32 cellular contexts compared by ENCODE assay signal in the genomic region with DNA sequence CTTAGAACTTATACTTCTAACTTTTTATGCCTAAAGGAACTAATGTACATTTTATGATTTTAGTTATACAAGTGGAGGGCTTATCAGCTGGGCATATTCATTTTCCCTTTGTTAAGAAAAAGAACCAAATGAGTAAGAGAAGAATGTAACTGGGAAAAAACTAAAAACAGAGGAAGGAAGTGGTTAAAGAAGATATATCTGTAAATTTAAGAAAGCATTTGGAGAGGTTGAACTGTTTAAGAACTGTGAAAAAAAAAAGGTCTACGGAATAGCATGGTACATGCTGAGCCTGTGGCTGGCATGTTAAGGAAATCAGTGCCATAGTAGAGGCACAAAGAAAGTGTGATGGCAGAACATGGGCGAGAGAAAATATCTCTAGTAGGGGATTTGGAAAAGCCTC. TPM values are rescaled to one million over a fixed set of nuclear protein-coding genes. Genes with fewer than 3 reads are reported as not detected.
DNase-seq lines count a peak whose midpoint lies in the region; ATAC-seq and TF ChIP-seq lines count a peak whose summit lies in the region.
"Had no signal": no experiment of that assay in that cellular context is flagged by ENCODE, and none has a peak within 500 bp of the region (broad histone marks: within the 10 kb centered on the region; RNA-seq: fewer than 3 reads in every experiment).

No MANE protein-coding gene starts in this region.

- H3K36me3 ChIP-seq in CD4-positive, CD25-positive, alpha-beta regulatory T cell (ENCODE audit: control insufficient read depth, insufficient read depth, low read length) = no peaks in the 10 kb centered on the region
- H3K36me3 ChIP-seq in OCI-LY3 (replicated peaks; ENCODE audit: low read depth, low read length) = peaks cover 27% of the 10 kb centered on the region
- H3K36me3 ChIP-seq in mesendoderm (ENCODE audit: control insufficient read depth, insufficient read depth, low read length) = no peaks in the 10 kb centered on the region
- H3K36me3 ChIP-seq: BE2C, gastroesophageal sphincter, HAP-1, lower lobe of right lung, thyroid gland, vagina, WERI-Rb-1 had no signal

- H2BK5ac ChIP-seq in mesendoderm (ENCODE audit: low read length) = peak overlapping the region; percentile 51

- H3K9me3 ChIP-seq in CD4-positive, CD25-positive, alpha-beta regulatory T cell (ENCODE audit: control insufficient read depth in 2 of 2, low read length in 2 of 2) = no peaks in the 10 kb centered on the region
- no peaks in the 10 kb centered on the region for H3K9me3 ChIP-seq in OCI-LY3 (ENCODE audit: insufficient read depth, low read length)
- H3K9me3 ChIP-seq: BE2C, gastroesophageal sphincter, HAP-1, lower lobe of right lung, thyroid gland, vagina had no signal

- H3K79me2 ChIP-seq in OCI-LY3 (ENCODE audit: low read length) (peaks cover 98% of the 10 kb centered on the region), mesendoderm (ENCODE audit: control insufficient read depth, insufficient read depth, low read length) (peaks cover 12% of the 10 kb centered on the region)

- TF ChIP-seq CTCF in OCI-LY3 (IDR thresholded peaks at IDR 0.05; ENCODE audit: low read depth, low read length) = no peak

- DNase-seq in CD4-positive, CD25-positive, alpha-beta regulatory T cell = no peak
- no peak for DNase-seq in mesendoderm
- no peak for DNase-seq in T-cell
- no peak for DNase-seq in kidney tubule cell (ENCODE audit: low spot score)
- DNase-seq: ACHN; activated CD4-positive, alpha-beta T cell treated with anti-CD3 and anti-CD28 coated beads for 48 hours; activated effector memory CD4-positive, alpha-beta T cell treated with anti-CD3 and anti-CD28 coated beads, Interleukin-2, amount 50 U/mL, for 16 hours; activated naive CD8-positive, alpha-beta T cell treated with anti-CD3 and anti-CD28 coated beads for 36 hours; activated T-cell treated with anti-CD3 and anti-CD28 coated beads, Interleukin-2, amount 50 U/mL, for 1 hour; anterior cingulate cortex; BE2C; COR-L47; kidney glomerular epithelial cell; lower lobe of right lung; NCI-H446; NCI-H748 treated with DMSO at 0.1 percent for 48 hours; SHP77 treated with DMSO at 0.1 percent for 48 hours; stimulated activated naive CD4-positive, alpha-beta T cell treated with Interleukin-2 at 50 U/mL for 16 hours; SW 1271; T1000; thyroid gland; WERI-Rb-1 had no signal

- H3K9me3 Mint-ChIP-seq in CD4-positive, CD25-positive, alpha-beta regulatory T cell = no peaks in the 10 kb centered on the region
- no peaks in the 10 kb centered on the region for H3K9me3 Mint-ChIP-seq in T-cell
- H3K9me3 Mint-ChIP-seq: activated naive CD8-positive, alpha-beta T cell treated with anti-CD3 and anti-CD28 coated beads for 36 hours had no signal

- H4K8ac ChIP-seq in mesendoderm (ENCODE audit: low read depth, low read length) = peak overlapping the region; percentile 76

- peak overlapping the region; percentile 20 for H3K4ac ChIP-seq in mesendoderm (ENCODE audit: low read depth, low read length)

- H3K9ac ChIP-seq in OCI-LY3 (ENCODE audit: low read length) (peak overlapping the region; percentile 92), mesendoderm (ENCODE audit: low read length) (no peak overlapping the region)

- H3K18ac ChIP-seq in mesendoderm (ENCODE audit: low read length) = peak overlapping the region; percentile 31

- H3K4me2 ChIP-seq in OCI-LY3 (ENCODE audit: low read length) = peak overlapping the region; percentile 97
- no peak overlapping the region for H3K4me2 ChIP-seq in mesendoderm (ENCODE audit: low read length)

- peak overlapping the region; percentile 53 for H3K56ac ChIP-seq in mesendoderm (ENCODE audit: low read length)

- H3K23ac ChIP-seq in mesendoderm (ENCODE audit: low read length) = no peak overlapping the region

- no peak overlapping the region for H4K5ac ChIP-seq in mesendoderm (ENCODE audit: low read length)

- WGBS in mesendoderm (ENCODE audit: extremely low coverage, insufficient coverage, low lambda C conversion rate) = no CpG with 5 or more reads among the region's 2 CpGs

- H3K27ac Mint-ChIP-seq in CD4-positive, CD25-positive, alpha-beta regulatory T cell = no peak overlapping the region
- no peak overlapping the region for H3K27ac Mint-ChIP-seq in T-cell
- H3K27ac Mint-ChIP-seq: activated naive CD8-positive, alpha-beta T cell treated with anti-CD3 and anti-CD28 coated beads for 36 hours had no signal

- POLR2A ChIA-PET in T-cell (lab: Charles Lee) = no interaction called here

- H3K4me3 Mint-ChIP-seq in CD4-positive, CD25-positive, alpha-beta regulatory T cell = no peak overlapping the region
- no peak overlapping the region for H3K4me3 Mint-ChIP-seq in T-cell
- H3K4me3 Mint-ChIP-seq: activated naive CD8-positive, alpha-beta T cell treated with anti-CD3 and anti-CD28 coated beads for 36 hours had no signal

- H3K27me3 Mint-ChIP-seq in CD4-positive, CD25-positive, alpha-beta regulatory T cell = no peaks in the 10 kb centered on the region
- no peaks in the 10 kb centered on the region for H3K27me3 Mint-ChIP-seq in T-cell
- H3K27me3 Mint-ChIP-seq: activated naive CD8-positive, alpha-beta T cell treated with anti-CD3 and anti-CD28 coated beads for 36 hours had no signal

- peak overlapping the region; percentile 95 for H3K4me3 ChIP-seq in CD4-positive, CD25-positive, alpha-beta regulatory T cell (ENCODE audit: low read depth, low read length)
- H3K4me3 ChIP-seq in GM08714 (ENCODE audit: low read length) (peak overlapping the region; percentile 43), OCI-LY3 (ENCODE audit: low read length) (peak overlapping the region; percentile 57), mesendoderm (ENCODE audit: low read length) (no peak overlapping the region)
- H3K4me3 ChIP-seq: gastroesophageal sphincter, HAP-1, lower lobe of right lung, skin epidermis, thyroid gland, vagina had no signal

- no peak overlapping the region for H2AK5ac ChIP-seq in mesendoderm (ENCODE audit: low read length)

- CTCF ChIA-PET in T-cell (lab: Charles Lee) = interaction anchor here in 1 of 2 donors (1.9 kb wide), 1 partner anchor 11 kb away, joined by 5 read pairs; no protein-coding TSS in a partner anchor

- no peaks in the 10 kb centered on the region for H3K36me3 Mint-ChIP-seq in CD4-positive, CD25-positive, alpha-beta regulatory T cell
- H3K36me3 Mint-ChIP-seq in T-cell = peaks cover 5% of the 10 kb centered on the region

- no peaks in the 10 kb centered on the region for H3K79me1 ChIP-seq in mesendoderm (ENCODE audit: low read length)

- H2BK15ac ChIP-seq in mesendoderm (replicated peaks; ENCODE audit: low read depth) = no peak overlapping the region

- peaks cover 21 to 46% (median 34%) of the 10 kb centered on the region in 4 donors for H3K4me1 Mint-ChIP-seq in CD4-positive, CD25-positive, alpha-beta regulatory T cell
- peaks cover 21 to 31% (median 27%) of the 10 kb centered on the region in 3 donors for H3K4me1 Mint-ChIP-seq in T-cell

- no peaks in the 10 kb centered on the region for H3K27me3 ChIP-seq in CD4-positive, CD25-positive, alpha-beta regulatory T cell (ENCODE audit: control insufficient read depth, insufficient read depth, low read length)
- H3K27me3 ChIP-seq in OCI-LY3 (ENCODE audit: low read depth, low read length) = no peaks in the 10 kb centered on the region
- no peaks in the 10 kb centered on the region for H3K27me3 ChIP-seq in mesendoderm (ENCODE audit: insufficient read depth, low read length, poor library complexity)
- H3K27me3 ChIP-seq: gastroesophageal sphincter, thyroid gland, vagina had no signal

- no peak for ATAC-seq in CD4-positive, CD25-positive, alpha-beta regulatory T cell (ENCODE audit: low read depth in 2 of 2)
- no peak for ATAC-seq in T-cell (replicated peaks in 1 of 4)
- no peak for ATAC-seq in GM21423 (IDR thresholded peaks at IDR 0.05; ENCODE audit: unreplicated experiment)
- ATAC-seq in GM18498 (IDR thresholded peaks at IDR 0.05; ENCODE audit: unreplicated experiment) = no peak
- ATAC-seq: gastroesophageal sphincter, HepG2, lower lobe of right lung had no signal

- peak overlapping the region; percentile 64 for H2BK120ac ChIP-seq in mesendoderm (ENCODE audit: low read depth, low read length)

- peak overlapping the region; percentile 90 for H3K27ac ChIP-seq in CD4-positive, CD25-positive, alpha-beta regulatory T cell (ENCODE audit: insufficient read depth, low read length, poor library complexity, severe bottlenecking)
- peak overlapping the region; percentile 96 for H3K27ac ChIP-seq in OCI-LY3 (ENCODE audit: low read length)
- H3K27ac ChIP-seq in mesendoderm (ENCODE audit: low read depth, low read length) = peak overlapping the region; percentile 2
- H3K27ac ChIP-seq: gastroesophageal sphincter, HL-60, lower lobe of right lung, thyroid gland, vagina, WERI-Rb-1 had no signal

- no peak overlapping the region for H2AFZ ChIP-seq in OCI-LY3 (ENCODE audit: low read depth, low read length)

- no peaks in the 10 kb centered on the region for H4K20me1 ChIP-seq in OCI-LY3 (ENCODE audit: insufficient read depth, low read length)

- H3K4me1 ChIP-seq in CD4-positive, CD25-positive, alpha-beta regulatory T cell (ENCODE audit: control insufficient read depth, insufficient read depth, low read length, poor library complexity, severe bottlenecking) = peaks cover 92% of the 10 kb centered on the region
- H3K4me1 ChIP-seq in OCI-LY3 (ENCODE audit: low read length) (peaks cover 77% of the 10 kb centered on the region), mesendoderm (ENCODE audit: control insufficient read depth, low read depth, low read length) (peaks cover 11% of the 10 kb centered on the region)
- H3K4me1 ChIP-seq: BE2C had no signal

RNA-seq across cellular contexts. Expression of a gene that starts 6.2 kb away (rescaled TPM):
- total RNA-seq in CD4-positive, CD25-positive, alpha-beta regulatory T cell = 65.1 TPM
- polyA plus RNA-seq in CD4-positive, CD25-positive, alpha-beta regulatory T cell = 10 to 100 TPM; 68.5 to 99.9 (median 89.9) TPM
- polyA plus RNA-seq in mesendoderm (2013, experiment 1 of 2) = 15.2 TPM
- 15.7 TPM for polyA plus RNA-seq in mesendoderm (2013, experiment 2 of 2)
- 10 to 100 TPM; 56.3 to 84.6 (median 65.0) TPM for total RNA-seq in T-cell
- total RNA-seq: HepG2 had no signal

Comparison
In these comparisons a context has a peak if more than half of its experiments do, and no peak if none do; other contexts are left out.
1. H3K27ac ChIP-seq: peak in every context shown above with its lines; median percentile 96 in OCI-LY3; 90 in CD4-positive, CD25-positive, alpha-beta regulatory T cell; 2 in mesendoderm.